Comparison of ENCODE assay signal across 9 cellular contexts in genomic region chr11:96154802-96155520, GRCh38.
DNase-seq lines count a peak whose midpoint lies in the region; ATAC-seq and TF ChIP-seq lines count a peak whose summit lies in the region.
"Had no signal": no experiment of that assay in that cellular context is flagged by ENCODE, and none has a peak within 500 bp of the region (broad histone marks: within the 10 kb centered on the region; RNA-seq: fewer than 3 reads in every experiment).

No MANE protein-coding gene starts in this region.

- TSS peak; percentile 20 for BruUV-seq in MCF 10A (replicated peaks; lab: Mats Ljungman, UMichigan)

- no peaks in the 10 kb centered on the region for H3K9me3 Mint-ChIP-seq in activated naive CD4-positive, alpha-beta T cell treated with anti-CD3 and anti-CD28 coated beads for 36 hours
- H3K9me3 Mint-ChIP-seq in MCF 10A (ENCODE audit: unreplicated experiment) (no peaks in the 10 kb centered on the region), type B pancreatic cell (no peaks in the 10 kb centered on the region)
- H3K9me3 Mint-ChIP-seq: dendritic cell treated with granulocyte-macrophage colony-stimulating factor and Interleukin-4, amounts not matched to agents 40 ng/mL and 50 ng/mL, for 4 days had no signal

- POLR2A ChIA-PET in MCF 10A (lab: Yijun Ruan, JAX): interaction anchor here (0.9 to 2.0 kb wide), 9 partner anchors 9 to 125 kb away, joined by 3 to 13 read pairs (median 5); no protein-coding TSS in a partner anchor

- H3K27me3 Mint-ChIP-seq in activated naive CD4-positive, alpha-beta T cell treated with anti-CD3 and anti-CD28 coated beads for 36 hours (ENCODE audit: low read depth): no peaks in the 10 kb centered on the region
- H3K27me3 Mint-ChIP-seq in MCF 10A (ENCODE audit: insufficient read depth, unreplicated experiment) (no peaks in the 10 kb centered on the region), type B pancreatic cell (no peaks in the 10 kb centered on the region)
- H3K27me3 Mint-ChIP-seq: dendritic cell treated with granulocyte-macrophage colony-stimulating factor and Interleukin-4, amounts not matched to agents 40 ng/mL and 50 ng/mL, for 4 days had no signal

- no peak overlapping the region for H3K4me3 Mint-ChIP-seq in activated naive CD4-positive, alpha-beta T cell treated with anti-CD3 and anti-CD28 coated beads for 36 hours
- H3K4me3 Mint-ChIP-seq in MCF 10A (ENCODE audit: unreplicated experiment): peak overlapping the region; percentile 8
- no peak overlapping the region for H3K4me3 Mint-ChIP-seq in type B pancreatic cell
- H3K4me3 Mint-ChIP-seq: dendritic cell treated with granulocyte-macrophage colony-stimulating factor and Interleukin-4, amounts not matched to agents 40 ng/mL and 50 ng/mL, for 4 days had no signal

- DNase-seq in activated naive CD4-positive, alpha-beta T cell treated with anti-CD3 and anti-CD28 coated beads for 36 hours: no peak
- DNase-seq in activated naive CD4-positive, alpha-beta T cell treated with Interleukin-2 at 50 U/mL for 16 hours: no peak
- DNase-seq in MCF 10A (ENCODE audit: unreplicated experiment) (peak; percentile 26), lower lobe of right lung (no peak), type B pancreatic cell (ENCODE audit: extremely low spot score, unreplicated experiment) (no peak), NCI-H2107 treated with DMSO at 0.1 percent for 48 hours (lab: John Stamatoyannopoulos, UW; ENCODE audit: unreplicated experiment) (no peak), GM19240 (ENCODE audit: insufficient read length, low spot score) (no peak)

- peak overlapping the region; percentile 79 for H3K27ac ChIP-seq in lower lobe of right lung

- no peaks in the 10 kb centered on the region for H3K36me3 Mint-ChIP-seq in activated naive CD4-positive, alpha-beta T cell treated with anti-CD3 and anti-CD28 coated beads for 36 hours (ENCODE audit: low read depth)
- H3K36me3 Mint-ChIP-seq in MCF 10A (ENCODE audit: insufficient read depth, unreplicated experiment) (no peaks in the 10 kb centered on the region), type B pancreatic cell (no peaks in the 10 kb centered on the region)

- ATAC-seq in lower lobe of right lung (no peak), HG02885 (IDR thresholded peaks at IDR 0.05; ENCODE audit: poor library complexity, unreplicated experiment) (no peak)

- intact Hi-C loops in activated naive CD4-positive, alpha-beta T cell treated with anti-CD3 and anti-CD28 coated beads for 36 hours (cut with micrococcal nuclease): loop anchor here (5.0 kb wide), 1 partner anchor 237 kb away; the partner anchor contains the start of gene JRKL
- intact Hi-C loops in MCF 10A (cut with micrococcal nuclease) (no loop called here), lower lobe of right lung (cut with DNase I) (no loop called here)

- H3K27me3 ChIP-seq in lower lobe of right lung (ENCODE audit: low read depth): no peaks in the 10 kb centered on the region

- no peaks in the 10 kb centered on the region for H3K36me3 ChIP-seq in lower lobe of right lung

- no peak overlapping the region for H3K4me3 ChIP-seq in lower lobe of right lung

- CTCF ChIA-PET in activated naive CD4-positive, alpha-beta T cell treated with anti-CD3 and anti-CD28 coated beads for 36 hours (lab: Charles Lee): interaction anchor here (0.6 to 1.4 kb wide), 6 partner anchors 40 to 188 kb away, joined by 3 to 10 read pairs (median 4); partner anchors contain the start of gene MAML2
- CTCF ChIA-PET in MCF 10A (lab: Yijun Ruan, JAX): interaction anchor here (0.7 to 3.1 kb wide), 13 partner anchors 8 to 101 kb away, joined by 3 to 14 read pairs (median 3); no protein-coding TSS in a partner anchor

- peaks cover 48% of the 10 kb centered on the region for H3K4me1 ChIP-seq in lower lobe of right lung

- peaks cover 67% of the 10 kb centered on the region for H3K4me1 Mint-ChIP-seq in activated naive CD4-positive, alpha-beta T cell treated with anti-CD3 and anti-CD28 coated beads for 36 hours (ENCODE audit: low read depth)
- H3K4me1 Mint-ChIP-seq in MCF 10A (ENCODE audit: insufficient read depth, unreplicated experiment): peaks cover 29% of the 10 kb centered on the region
- H3K4me1 Mint-ChIP-seq in type B pancreatic cell (ENCODE audit: unreplicated experiment): peaks cover 54% of the 10 kb centered on the region

- H3K9me3 ChIP-seq in lower lobe of right lung: no peaks in the 10 kb centered on the region

- TF ChIP-seq CTCF in MCF 10A (IDR thresholded peaks at IDR 0.05; ENCODE audit: unreplicated experiment) (no peak), lower lobe of right lung (IDR thresholded peaks at IDR 0.05) (no peak), type B pancreatic cell (conservative IDR thresholded peaks at IDR 0.05) (no peak)

- peak overlapping the region; percentile 52 for H3K27ac Mint-ChIP-seq in activated naive CD4-positive, alpha-beta T cell treated with anti-CD3 and anti-CD28 coated beads for 36 hours
- peak overlapping the region; percentile 88 for H3K27ac Mint-ChIP-seq in MCF 10A (ENCODE audit: low read depth, unreplicated experiment)
- peak overlapping the region; percentile 98 for H3K27ac Mint-ChIP-seq in type B pancreatic cell
